ENCODE assay signal across 8 cellular contexts in genomic region chr2:45643095-45643494, GRCh38. TPM values are rescaled to one million over a fixed set of nuclear protein-coding genes. Genes with fewer than 3 reads are reported as not detected.
DNase-seq lines count a peak whose midpoint lies in the region; ATAC-seq and TF ChIP-seq lines count a peak whose summit lies in the region.

No MANE protein-coding gene starts in this region.

- peak; percentile 10 for ATAC-seq in HG02938 (IDR thresholded peaks at IDR 0.05; ENCODE audit: unreplicated experiment)
- no peak for ATAC-seq in HG03565 (IDR thresholded peaks at IDR 0.05; ENCODE audit: unreplicated experiment)
- no peak for ATAC-seq in GM21526 (IDR thresholded peaks at IDR 0.05; ENCODE audit: low FRiP score, unreplicated experiment)
- ATAC-seq in GM18909 (IDR thresholded peaks at IDR 0.05; ENCODE audit: poor library complexity, unreplicated experiment): no peak

- peaks cover 0 to 3% of the 10 kb centered on the region in 2 donors for H3K4me1 ChIP-seq in breast epithelium
- peaks cover 4% of the 10 kb centered on the region for H3K4me1 ChIP-seq in mesodermal cell (ENCODE audit: control insufficient read depth, insufficient read depth, low read length, poor library complexity, severe bottlenecking)

- H3K27me3 ChIP-seq in breast epithelium: no peaks in the 10 kb centered on the region

- intact Hi-C loops in breast epithelium (cut with DNase I; ENCODE audit: low total_unique reads): no loop called here

- WGBS in mesodermal cell (ENCODE audit: insufficient coverage in 2 of 2), 2 experiments: 44 to 62% methylated on average over 8 to 9 of the region's 11 CpGs

- TF ChIP-seq CTCF in breast epithelium (IDR thresholded peaks at IDR 0.05): no peak

- no peak for TF ChIP-seq POLR2A in breast epithelium (IDR thresholded peaks at IDR 0.05)

- DNase-seq in AG08396 (ENCODE audit: low spot score): peak; percentile 20
- DNase-seq in breast epithelium (ENCODE audit: low spot score in 2 of 2): no peak
- DNase-seq in C1 segment of cervical spinal cord (lab: John Stamatoyannopoulos, UW): no peak

- H3K4me3 ChIP-seq in breast epithelium (peak overlapping the region; percentile 41 to 72 (median 53)), mesodermal cell (ENCODE audit: extremely low read depth, insufficient read depth, low read length, poor library complexity, severe bottlenecking) (peak overlapping the region; percentile 33)

- H3K9me3 ChIP-seq in breast epithelium: no peaks in the 10 kb centered on the region
- H3K9me3 ChIP-seq in mesodermal cell (ENCODE audit: control insufficient read depth, low read length): no peaks in the 10 kb centered on the region

- no peaks in the 10 kb centered on the region for H3K36me3 ChIP-seq in breast epithelium
- H3K36me3 ChIP-seq in mesodermal cell (ENCODE audit: control insufficient read depth, insufficient read depth, low read length): no peaks in the 10 kb centered on the region

- H3K27ac ChIP-seq in breast epithelium (no peak overlapping the region), mesodermal cell (ENCODE audit: low read depth, low read length, severe bottlenecking) (no peak overlapping the region)

RNA-seq across cellular contexts. Expression of gene PRKCE, which starts 8.4 kb away (rescaled TPM):
- total RNA-seq in breast epithelium: 10 to 100 TPM; 20.6 to 34.0 (median 23.6) TPM
- 19.1 TPM for polyA plus RNA-seq in mesodermal cell (2013, experiment 1 of 2)
- polyA plus RNA-seq in mesodermal cell (2013, experiment 2 of 2): 19.3 TPM

RNA-seq across cellular contexts. Expression of gene SRBD1, which starts 32.0 kb away (rescaled TPM):
- 10 to 100 TPM; 21.1 to 30.2 (median 21.9) TPM for total RNA-seq in breast epithelium
- polyA plus RNA-seq in mesodermal cell (2013, experiment 1 of 2): 14.6 TPM
- polyA plus RNA-seq in mesodermal cell (2013, experiment 2 of 2): 16.8 TPM
